ENCODE assay signal across 7 cellular contexts in genomic region chr5:54234304-54234938, GRCh38.
A peak's percentile ranks its signal among the peaks of the same experiment; 100 is the strongest.
DNase-seq lines count a peak whose midpoint lies in the region; ATAC-seq, FAIRE-seq and TF ChIP-seq lines count a peak whose summit lies in the region.

No MANE protein-coding gene starts in this region.

- FAIRE-seq in TTC549 (lab: Jason Lieb, UNC) = peak; percentile 52

- DNase-seq in HuH-7 (ENCODE audit: low spot score) (peak; percentile 4), iris pigment epithelial cell (ENCODE audit: low read depth) (peak; percentile 69)
- no peak for DNase-seq in activated naive CD4-positive, alpha-beta T cell (lab: John Stamatoyannopoulos, UW)

- ATAC-seq in GM21526 (IDR thresholded peaks at IDR 0.05; ENCODE audit: low FRiP score, unreplicated experiment) = no peak
- ATAC-seq in HG02938 (IDR thresholded peaks at IDR 0.05; ENCODE audit: unreplicated experiment) = no peak

- TF ChIP-seq CTCF in GM12872 (IDR thresholded peaks at IDR 0.05; ENCODE audit: insufficient read depth, low read depth, low read length) = peak; percentile 46; the same call in 2 of the 3 replicates

Comparison
In these comparisons a context has a peak if more than half of its experiments do, and no peak if none do; other contexts are left out.
1. DNase-seq: peak in HuH-7 (single experiment) and iris pigment epithelial cell (single experiment); none in activated naive CD4-positive, alpha-beta T cell (0 of 4).